17 cellular contexts compared by ENCODE assay signal in genomic region chr3:52487788-52488691, GRCh38. TPM values are rescaled to one million over a fixed set of nuclear protein-coding genes. Genes with fewer than 3 reads are reported as not detected.
"Had no signal": no experiment of that assay in that cellular context is flagged by ENCODE, and none has a peak within 500 bp of the region (broad histone marks: within the 10 kb centered on the region; RNA-seq: fewer than 3 reads in every experiment).

No MANE protein-coding gene starts in this region.

- FAIRE-seq: islet of Langerhans had no signal

- DNase-seq: activated CD4-positive, alpha-beta T cell treated with anti-CD3 and anti-CD28 coated beads for 48 hours; activated CD8-positive, alpha-beta memory T cell treated with anti-CD3 and anti-CD28 coated beads, Interleukin-2, amount 50 U/mL, for 4 hours; activated CD8-positive, alpha-beta T cell treated with anti-CD3 and anti-CD28 coated beads, Interleukin-2, amount 10 ng/mL, durations not matched to agents 7 days and 5 days; activated effector memory CD4-positive, alpha-beta T cell treated with anti-CD3 and anti-CD28 coated beads, Interleukin-2, amount 50 U/mL, for 16 hours; activated T-cell treated with anti-CD3 and anti-CD28 coated beads, Interleukin-2, amount 50 U/mL, for 48 hours; adrenal gland; midbrain; ovary; stimulated activated CD4-positive, alpha-beta T cell treated with anti-CD3 and anti-CD28 coated beads, Interleukin-12 subunit alpha, Interleukin-12 subunit beta, amount 100 ng/mL, for 4 hours; stimulated activated CD4-positive, alpha-beta T cell treated with anti-CD3 and anti-CD28 coated beads, Interleukin-2, amount 100 ng/mL, for 24 hours; T-helper 17 cell; WERI-Rb-1 had no signal

- H3K4me3 ChIP-seq: adrenal gland, cardiac muscle cell, gastroesophageal sphincter, ovary had no signal

- ATAC-seq: activated CD8-positive, alpha-beta T cell treated with anti-CD3 and anti-CD28 coated beads, Interleukin-2, amount 10 ng/mL, durations not matched to agents 7 days and 5 days; gastroesophageal sphincter; T-helper 17 cell had no signal

- H3K27ac ChIP-seq: cardiac muscle cell, ovary, WERI-Rb-1 had no signal

- H3K9me3 ChIP-seq: adrenal gland, gastroesophageal sphincter, ovary had no signal

- H3K27me3 ChIP-seq: adrenal gland, cardiac muscle cell, gastroesophageal sphincter, ovary had no signal

RNA-seq across cellular contexts. Expression of gene STAB1, which starts 7.1 kb away (rescaled TPM):
- polyA plus RNA-seq: cardiac muscle cell had no signal

RNA-seq across cellular contexts. Expression of gene TNNC1, which starts 34.2 kb away (rescaled TPM):
- total RNA-seq: lung microvascular endothelial cell, neural crest cell had no signal
